6 cellular contexts compared by ENCODE assay signal in the genomic region with DNA sequence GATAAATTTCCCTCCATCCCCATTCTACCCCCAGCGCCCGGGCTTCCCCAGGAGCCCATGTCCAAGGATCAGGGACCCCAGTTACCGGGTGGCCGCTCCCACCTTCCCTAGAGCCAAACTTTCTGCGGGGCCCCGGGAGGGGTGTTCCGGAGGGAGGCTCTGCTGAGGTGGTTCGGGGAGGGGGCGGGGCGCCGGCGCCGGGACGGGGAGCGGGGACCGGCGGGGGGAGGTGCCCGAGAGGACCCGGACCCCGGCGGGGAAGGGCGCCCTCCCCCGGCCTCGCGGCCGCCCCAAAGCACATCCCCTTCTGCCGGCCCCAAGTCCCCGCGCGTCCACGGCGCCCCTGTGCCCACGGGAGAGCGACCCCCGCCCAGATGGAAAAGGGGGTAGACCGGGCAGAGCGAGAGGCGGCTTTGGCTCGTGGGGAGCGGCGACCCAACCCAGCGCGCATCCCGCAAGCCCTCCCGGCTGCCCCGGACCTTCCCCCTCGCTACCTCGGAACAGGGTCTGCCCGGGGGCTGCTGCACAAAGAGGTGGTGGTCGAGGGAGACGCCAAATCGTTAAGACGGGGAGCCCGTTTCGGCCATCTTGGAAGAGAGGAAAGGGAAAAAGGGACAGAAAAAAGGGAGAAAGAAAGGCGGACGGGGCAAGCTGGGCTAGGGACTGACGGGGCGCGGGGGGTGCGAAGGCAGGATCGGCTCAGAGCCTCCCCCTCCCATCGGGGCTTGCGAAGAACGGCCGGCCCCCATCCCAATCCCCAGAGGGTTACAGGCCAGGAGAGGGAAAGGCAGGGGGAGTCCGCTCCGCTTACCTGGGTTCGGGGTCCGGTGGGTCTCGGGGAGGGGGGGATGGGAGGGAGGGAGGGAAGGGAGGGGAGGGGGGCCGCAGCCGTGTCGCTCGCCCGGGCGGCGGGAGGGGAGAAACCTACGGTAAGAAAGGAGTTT. TPM values are rescaled to one million over a fixed set of nuclear protein-coding genes. Genes with fewer than 3 reads are reported as not detected.
A peak's percentile ranks its signal among the peaks of the same experiment; 100 is the strongest.
DNase-seq lines count a peak whose midpoint lies in the region; ATAC-seq and TF ChIP-seq lines count a peak whose summit lies in the region.

No MANE protein-coding gene starts in this region.

- intact Hi-C loops in Right ventricle myocardium superior (cut with DNase I) = no loop called here
- intact Hi-C loops in cardiac septum (cut with DNase I) = loop anchor here (5.0 kb wide), 1 partner anchor 295 kb away; no protein-coding TSS in a partner anchor

- no peaks in the 10 kb centered on the region for H3K9me3 ChIP-seq in parathyroid adenoma (ENCODE audit: control insufficient read depth, low read length)

- no peaks in the 10 kb centered on the region for H3K9me3 Mint-ChIP-seq in chondrocyte (ENCODE audit: low read depth)

- H3K4me3 Mint-ChIP-seq in chondrocyte (ENCODE audit: unreplicated experiment) = peak overlapping the region; percentile 81

- H3K9ac ChIP-seq in parathyroid adenoma = peak overlapping the region; percentile 88

- H3K4me2 ChIP-seq in parathyroid adenoma (ENCODE audit: low read length) = peak overlapping the region; percentile 79

- no peaks in the 10 kb centered on the region for H3K36me3 ChIP-seq in parathyroid adenoma (ENCODE audit: control insufficient read depth, insufficient read depth, low read length)

- peak overlapping the region; percentile 78 for H3K27ac ChIP-seq in parathyroid adenoma

- peaks cover 63% of the 10 kb centered on the region for H3K4me1 Mint-ChIP-seq in chondrocyte (ENCODE audit: low read depth)

- H3K79me2 ChIP-seq in parathyroid adenoma = peaks cover 11% of the 10 kb centered on the region

- peaks cover 34% of the 10 kb centered on the region for H3K4me1 ChIP-seq in parathyroid adenoma

- peak overlapping the region; percentile 84 for H3K27ac Mint-ChIP-seq in chondrocyte (ENCODE audit: unreplicated experiment)

- DNase-seq in Right ventricle myocardium superior (peak; percentile 72), cardiac septum (ENCODE audit: low spot score) (no peak), chondrocyte (ENCODE audit: low spot score) (no peak), DMS153 treated with DMSO at 0.1 percent for 48 hours (lab: John Stamatoyannopoulos, UW; ENCODE audit: unreplicated experiment) (no peak)

- H3K36me3 Mint-ChIP-seq in chondrocyte (ENCODE audit: low read depth) = peaks cover 1% of the 10 kb centered on the region

- no peak for ATAC-seq in Right ventricle myocardium superior (ENCODE audit: poor library complexity)
- no peak for ATAC-seq in GM19023 (IDR thresholded peaks at IDR 0.05; ENCODE audit: unreplicated experiment)

- no peaks in the 10 kb centered on the region for H3K27me3 ChIP-seq in parathyroid adenoma (ENCODE audit: control insufficient read depth, insufficient read depth, low read length)

- peak overlapping the region; percentile 75 for H3K4me3 ChIP-seq in parathyroid adenoma (ENCODE audit: low read depth, low read length)

- H3K27me3 Mint-ChIP-seq in chondrocyte (ENCODE audit: low read depth) = no peaks in the 10 kb centered on the region

- H2AFZ ChIP-seq in parathyroid adenoma = peak overlapping the region; percentile 83

- TF ChIP-seq CTCF in chondrocyte (IDR thresholded peaks at IDR 0.05) (peak; percentile 59), parathyroid adenoma (IDR thresholded peaks at IDR 0.05) (no peak)

RNA-seq across cellular contexts. Expression of a gene that starts 0.5 kb away (rescaled TPM):
- total RNA-seq in Right ventricle myocardium superior = 22.2 TPM
- 29.3 TPM for total RNA-seq in cardiac septum
- total RNA-seq in chondrocyte = 50.7 to 56.1 TPM (median 55.2 TPM) in 3 replicates

RNA-seq across cellular contexts. Expression of a gene that starts 4.9 kb away (rescaled TPM):
- total RNA-seq in Right ventricle myocardium superior (154 TPM), cardiac septum (141 TPM), chondrocyte (118 to 156 TPM (median 120 TPM) in 3 replicates)

RNA-seq across cellular contexts. Expression of a gene that starts 17.5 kb away (rescaled TPM):
- 82.5 TPM for total RNA-seq in Right ventricle myocardium superior
- total RNA-seq in cardiac septum = 67.1 TPM
- total RNA-seq in chondrocyte = 17.2 to 18.4 TPM (median 17.9 TPM) in 3 replicates

RNA-seq across cellular contexts. Expression of a gene that starts 42.6 kb away (rescaled TPM):
- 71.9 TPM for total RNA-seq in Right ventricle myocardium superior
- total RNA-seq in cardiac septum = 92.2 TPM
- total RNA-seq in chondrocyte = 44.9 to 64.2 TPM (median 50.0 TPM) in 3 replicates

RNA-seq across cellular contexts. Expression of a gene that starts 51.7 kb away (rescaled TPM):
- total RNA-seq in Right ventricle myocardium superior = 41.9 TPM
- 48.4 TPM for total RNA-seq in cardiac septum
- total RNA-seq in chondrocyte = 55.5 to 66.8 TPM (median 58.7 TPM) in 3 replicates
